7 cellular contexts compared by ENCODE assay signal in the genomic region with DNA sequence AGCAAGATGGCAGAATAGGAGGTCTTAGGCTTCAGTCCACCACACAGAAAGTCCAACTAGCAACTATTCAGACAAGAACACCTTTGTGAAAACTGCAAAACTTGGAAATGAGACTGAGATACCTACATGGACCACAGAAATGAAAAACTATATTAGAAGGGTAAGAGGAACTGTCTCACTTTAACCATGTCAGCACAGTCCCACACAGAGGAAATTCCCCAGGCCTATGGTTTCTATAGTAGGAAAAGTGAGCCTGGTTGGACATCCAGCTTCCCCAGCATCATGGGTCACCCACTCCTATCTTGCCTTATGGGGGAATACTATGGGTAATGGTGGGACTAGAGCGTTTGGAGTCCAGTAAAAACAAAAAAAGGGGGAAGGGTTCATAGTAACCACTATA.
"Had no signal": no experiment of that assay in that cellular context is flagged by ENCODE, and none has a peak within 500 bp of the region (broad histone marks: within the 10 kb centered on the region; RNA-seq: fewer than 3 reads in every experiment).

No MANE protein-coding gene starts in this region.

- H3K27ac Mint-ChIP-seq: naive B cell had no signal

- H3K36me3 Mint-ChIP-seq: naive B cell had no signal

- H3K27me3 Mint-ChIP-seq: naive B cell had no signal

- DNase-seq: activated effector memory CD4-positive, alpha-beta T cell treated with Interleukin-2 at 50 U/mL for 16 hours; central memory CD4-positive, alpha-beta T cell; effector memory CD4-positive, alpha-beta T cell; hippocampal formation; naive B cell; T1000; upper lobe of left lung had no signal

- H3K4me1 Mint-ChIP-seq: naive B cell had no signal

- H3K4me3 Mint-ChIP-seq: naive B cell had no signal
